ENCODE assay signal across 12 cellular contexts in genomic region chr7:15461576-15461975, GRCh38.
DNase-seq lines count a peak whose midpoint lies in the region; ATAC-seq and TF ChIP-seq lines count a peak whose summit lies in the region.
"Had no signal": no experiment of that assay in that cellular context is flagged by ENCODE, and none has a peak within 500 bp of the region (broad histone marks: within the 10 kb centered on the region; RNA-seq: fewer than 3 reads in every experiment).

No MANE protein-coding gene starts in this region.

- peak; percentile 90 for DNase-seq in GM04503 (ENCODE audit: low read depth)
- DNase-seq in RWPE1 (ENCODE audit: low spot score), result peak; percentile 12
- peak; percentile 95 for DNase-seq in fibroblast of mammary gland (ENCODE audit: low read depth)
- DNase-seq in smooth muscle cell (lab: John Stamatoyannopoulos, UW; ENCODE audit: unreplicated experiment), result no peak
- DNase-seq in ecto neural progenitor cell (ENCODE audit: low spot score), result no peak
- DNase-seq in T-helper 17 cell, result no peak
- no peak for DNase-seq in amygdala (lab: John Stamatoyannopoulos, UW)
- DNase-seq: islet precursor cell, NCI-H1694 treated with DMSO at 0.1 percent for 48 hours, T-helper 2 cell had no signal

- no peak overlapping the region for H3K27ac Mint-ChIP-seq in T-helper 17 cell
- H3K27ac Mint-ChIP-seq: stimulated activated effector memory CD8-positive, alpha-beta T cell treated with anti-CD3 and anti-CD28 coated beads, Interleukin-12 subunit alpha, Interleukin-12 subunit beta, amount 100 ng/mL, for 72 hours had no signal

- H2AFZ ChIP-seq in smooth muscle cell (ENCODE audit: low read depth), result no peak overlapping the region

- H3K4me2 ChIP-seq in smooth muscle cell, result peak overlapping the region; percentile 64

- H3K4me3 ChIP-seq in fibroblast of mammary gland (ENCODE audit: control insufficient read depth, low read depth, low read length) (no peak overlapping the region), smooth muscle cell (no peak overlapping the region)

- 25% methylated on average over 3 of the region's 3 CpGs for WGBS in smooth muscle cell (ENCODE audit: low lambda C conversion rate)

- no peak for ATAC-seq in T-helper 17 cell
- ATAC-seq: stimulated activated effector memory CD8-positive, alpha-beta T cell treated with anti-CD3 and anti-CD28 coated beads, Interleukin-12 subunit alpha, Interleukin-12 subunit beta, amount 100 ng/mL, for 72 hours had no signal

- H4K20me1 ChIP-seq in smooth muscle cell (ENCODE audit: low read depth), result no peaks in the 10 kb centered on the region

- no peak overlapping the region for H3K9ac ChIP-seq in smooth muscle cell (ENCODE audit: low read depth)

- H3K9me3 ChIP-seq in smooth muscle cell (replicated peaks; ENCODE audit: low read depth) (no peaks in the 10 kb centered on the region), T-helper 17 cell (ENCODE audit: control insufficient read depth, low read length, poor library complexity, severe bottlenecking) (no peaks in the 10 kb centered on the region)

- TF ChIP-seq CTCF in RWPE1 (conservative IDR thresholded peaks at IDR 0.05; ENCODE audit: low read depth), result no peak
- TF ChIP-seq CTCF in fibroblast of mammary gland (conservative IDR thresholded peaks at IDR 0.05; ENCODE audit: control insufficient read depth, insufficient read depth, low read depth, low read length), result no peak
- no peak for TF ChIP-seq CTCF in smooth muscle cell (IDR thresholded peaks at IDR 0.05; ENCODE audit: borderline replicate concordance, insufficient read depth, poor library complexity, severe bottlenecking)

- peaks cover 6% of the 10 kb centered on the region for H3K4me1 ChIP-seq in smooth muscle cell (ENCODE audit: low read depth)

- H3K27me3 Mint-ChIP-seq in T-helper 17 cell, result no peaks in the 10 kb centered on the region

- POLR2A ChIA-PET in RWPE1 (lab: Yijun Ruan, JAX; ENCODE audit: low non-redundant PET), result no interaction called here

- no peaks in the 10 kb centered on the region for H3K79me2 ChIP-seq in smooth muscle cell (ENCODE audit: low read depth)

- no peak overlapping the region for H3K27ac ChIP-seq in RWPE1
- peak overlapping the region; percentile 49 for H3K27ac ChIP-seq in smooth muscle cell (ENCODE audit: low read depth)

- no peaks in the 10 kb centered on the region for H3K4me1 Mint-ChIP-seq in T-helper 17 cell
- H3K4me1 Mint-ChIP-seq: stimulated activated effector memory CD8-positive, alpha-beta T cell treated with anti-CD3 and anti-CD28 coated beads, Interleukin-12 subunit alpha, Interleukin-12 subunit beta, amount 100 ng/mL, for 72 hours had no signal

- no peaks in the 10 kb centered on the region for H3F3A ChIP-seq in smooth muscle cell (ENCODE audit: low read depth)

- CTCF ChIA-PET in RWPE1 (lab: Yijun Ruan, JAX), result no interaction called here

- no peaks in the 10 kb centered on the region for H3K36me3 ChIP-seq in smooth muscle cell (ENCODE audit: low read depth)

- H3K4me3 Mint-ChIP-seq in T-helper 17 cell, result no peak overlapping the region
- H3K4me3 Mint-ChIP-seq: neural crest cell; stimulated activated effector memory CD8-positive, alpha-beta T cell treated with anti-CD3 and anti-CD28 coated beads, Interleukin-12 subunit alpha, Interleukin-12 subunit beta, amount 100 ng/mL, for 72 hours had no signal

- no peaks in the 10 kb centered on the region for H3K27me3 ChIP-seq in smooth muscle cell (ENCODE audit: low read depth)

- H3K36me3 Mint-ChIP-seq in T-helper 17 cell (ENCODE audit: low read depth), result no peaks in the 10 kb centered on the region
- H3K36me3 Mint-ChIP-seq: stimulated activated effector memory CD8-positive, alpha-beta T cell treated with anti-CD3 and anti-CD28 coated beads, Interleukin-12 subunit alpha, Interleukin-12 subunit beta, amount 100 ng/mL, for 72 hours had no signal

Comparison
In these comparisons a context has a peak if more than half of its experiments do, and no peak if none do; other contexts are left out.
1. DNase-seq: peak in GM04503 (single experiment), RWPE1 (single experiment) and fibroblast of mammary gland (single experiment); none in smooth muscle cell (single experiment), ecto neural progenitor cell (single experiment), T-helper 17 cell (0 of 3) and amygdala (0 of 56).